In genomic region chr16:66315210-66315825, GRCh38 we compare ENCODE assay signal across 8 cellular contexts. TPM values are rescaled to one million over a fixed set of nuclear protein-coding genes. Genes with fewer than 3 reads are reported as not detected.
DNase-seq lines count a peak whose midpoint lies in the region; ATAC-seq and TF ChIP-seq lines count a peak whose summit lies in the region.

No MANE protein-coding gene starts in this region.

- H3K36me3 ChIP-seq in BJ (ENCODE audit: control insufficient read depth, insufficient read depth, low read length), result no peaks in the 10 kb centered on the region
- H3K36me3 ChIP-seq in right lobe of liver, result no peaks in the 10 kb centered on the region

- H3K9me3 ChIP-seq in right lobe of liver, result no peaks in the 10 kb centered on the region

- H3K4me1 ChIP-seq in right lobe of liver, result no peaks in the 10 kb centered on the region

- WGBS in right lobe of liver (ENCODE audit: insufficient coverage, low coverage, low lambda C conversion rate, missing lambda C conversion rate), result 2% methylated on average over 4 of the region's 6 CpGs

- H3K4me3 ChIP-seq in BJ (ENCODE audit: low read depth, low read length), result no peak overlapping the region
- no peak overlapping the region for H3K4me3 ChIP-seq in coronary artery
- no peak overlapping the region for H3K4me3 ChIP-seq in right lobe of liver

- TF ChIP-seq CTCF in BJ (IDR thresholded peaks at IDR 0.05; ENCODE audit: insufficient read depth, low read depth, low read length) (peak; percentile 99), coronary artery (IDR thresholded peaks at IDR 0.05) (peak; percentile 96), right lobe of liver (IDR thresholded peaks at IDR 0.05) (peak; percentile 89 to 99 (median 98))

- H3K27me3 ChIP-seq in BJ (ENCODE audit: control insufficient read depth, insufficient read depth, low read length), result peaks cover 5% of the 10 kb centered on the region
- no peaks in the 10 kb centered on the region for H3K27me3 ChIP-seq in right lobe of liver

- ATAC-seq in GM19025 (IDR thresholded peaks at IDR 0.05; ENCODE audit: low read depth, unreplicated experiment), result peak; percentile 92
- peak; percentile 83 for ATAC-seq in HG03139 (IDR thresholded peaks at IDR 0.05; ENCODE audit: unreplicated experiment)
- ATAC-seq in right lobe of liver, result peak; percentile 97 to 100 (median 98)

- H3K27ac ChIP-seq in coronary artery, result peak overlapping the region in 1 of 2 donors; percentile 40
- H3K27ac ChIP-seq in right lobe of liver, result no peak overlapping the region

- DNase-seq in BJ (ENCODE audit: low read depth), result peak; percentile 5
- DNase-seq in NCI-H345 treated with DMSO at 0.1 percent for 48 hours (lab: John Stamatoyannopoulos, UW; ENCODE audit: unreplicated experiment), result peak; percentile 61
- peak; percentile 18 to 28 for DNase-seq in activated CD4-positive, alpha-beta T cell treated with anti-CD3 and anti-CD28 coated beads for 24 hours (ENCODE audit: low read depth in 2 of 2)
- peak; percentile 81 for DNase-seq in coronary artery (ENCODE audit: low spot score)
- DNase-seq in right lobe of liver, result peak; percentile 49 to 72 (median 67)
- DNase-seq in stimulated activated CD4-positive, alpha-beta T cell treated with anti-CD3 and anti-CD28 coated beads, TNF-alpha, amount 100 ng/mL, for 48 hours (ENCODE audit: low read depth in 3 of 3), result peak; percentile 4 to 26 (median 19)

- TF ChIP-seq POLR2A in right lobe of liver (IDR thresholded peaks at IDR 0.05), result no peak

- CTCF ChIA-PET in BJ (lab: Yijun Ruan, JAX), result interaction anchor here (1.0 to 3.9 kb wide), 6 partner anchors 12 to 338 kb away, joined by 3 to 41 read pairs (median 4); no protein-coding TSS in a partner anchor

- intact Hi-C loops in right lobe of liver (cut with DNase I), result no loop called here

- POLR2A ChIA-PET in BJ (lab: Charles Lee), result no interaction called here

RNA-seq across cellular contexts. Expression of gene CDH5, which starts 51.2 kb away (rescaled TPM):
- polyA plus RNA-seq in BJ (2011; rRNA removed), result not detected in 2 replicates
- not detected in 2 replicates for polyA minus RNA-seq in BJ (2011; rRNA and poly(A)+ RNA removed)
- 10 to 100 TPM in 5 of 6 experiments, 1 to 10 TPM in 1; 9.0 to 25.7 (median 15.4) TPM for total RNA-seq in right lobe of liver

Comparison
In these comparisons a context has a peak if more than half of its experiments do, and no peak if none do; other contexts are left out.
1. DNase-seq: peak in every context shown above with its lines; median percentile 81 in coronary artery; 67 in right lobe of liver; 61 in NCI-H345 treated with DMSO at 0.1 percent for 48 hours; 23 in activated CD4-positive, alpha-beta T cell treated with anti-CD3 and anti-CD28 coated beads for 24 hours; 19 in stimulated activated CD4-positive, alpha-beta T cell treated with anti-CD3 and anti-CD28 coated beads, TNF-alpha, amount 100 ng/mL, for 48 hours; 5 in BJ.